Comparison of ENCODE assay signal across 9 cellular contexts in the genomic region with DNA sequence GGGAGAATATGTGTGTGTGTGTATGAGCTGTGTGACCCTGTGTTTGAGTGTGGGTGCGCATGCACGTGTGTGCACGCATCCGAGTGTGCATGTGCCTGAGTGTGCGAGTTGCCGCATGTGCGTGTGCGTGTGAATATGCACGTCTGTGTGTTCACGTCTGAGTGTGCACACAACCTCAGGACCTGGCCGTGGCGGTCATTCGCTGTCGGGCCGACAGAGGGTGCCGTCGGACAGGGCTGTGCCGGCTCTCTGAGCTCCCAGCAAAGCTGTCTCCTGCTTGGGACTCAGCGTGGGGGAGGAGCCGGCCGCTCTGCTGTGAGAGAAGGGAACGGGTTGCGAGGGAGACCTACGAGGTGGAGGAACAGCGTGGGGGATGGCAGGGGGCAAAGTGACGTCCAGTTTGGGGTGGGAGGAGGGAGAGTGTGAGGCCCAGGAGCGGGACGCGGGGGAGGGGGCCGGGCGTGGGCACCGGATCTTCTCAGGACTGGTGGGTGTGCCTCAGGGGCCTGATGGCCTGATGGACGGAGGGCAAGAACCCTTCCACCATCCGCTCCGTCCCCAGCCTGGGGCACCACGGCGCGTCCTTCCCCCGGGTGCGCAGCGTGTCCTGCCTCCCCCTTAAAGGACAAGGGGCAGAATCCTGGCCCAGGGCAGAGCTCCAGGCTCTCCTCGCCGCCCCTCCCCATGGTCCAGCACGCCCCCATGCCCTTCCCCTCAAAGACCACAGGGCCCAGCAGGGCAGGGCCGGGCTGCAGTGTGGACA. TPM values are rescaled to one million over a fixed set of nuclear protein-coding genes. Genes with fewer than 3 reads are reported as not detected.
DNase-seq lines count a peak whose midpoint lies in the region; ATAC-seq and TF ChIP-seq lines count a peak whose summit lies in the region.
"Had no signal": no experiment of that assay in that cellular context is flagged by ENCODE, and none has a peak within 500 bp of the region (broad histone marks: within the 10 kb centered on the region; RNA-seq: fewer than 3 reads in every experiment).

No MANE protein-coding gene starts in this region.

- H3K27ac ChIP-seq in RWPE1 = no peak overlapping the region

- DNase-seq in CD14-positive monocyte (ENCODE audit: low spot score) (peak; percentile 88), Kasumi-1 (lab: John Stamatoyannopoulos, UW) (peak; percentile 86 to 89), RWPE1 (ENCODE audit: low spot score) (peak; percentile 98), fibroblast of villous mesenchyme (ENCODE audit: low read depth) (peak; percentile 78), neural crest cell (ENCODE audit: low read depth, low spot score) (peak; percentile 94)
- peak; percentile 77 for DNase-seq in activated T-helper 2 cell treated with anti-CD3 and anti-CD28 coated beads, Interferon-gamma antibody, Interleukin-2, Interleukin-4, amounts not matched to agents 10 μg/mL and 5 μg/mL and 100 μg/mL, durations not matched to agents 14 hours and 24 hours and 36 hours (ENCODE audit: low spot score)

- TF ChIP-seq CTCF in CD14-positive monocyte (IDR thresholded peaks at IDR 0.05) = peak; percentile 72
- peak; percentile 98 for TF ChIP-seq CTCF in RWPE1 (conservative IDR thresholded peaks at IDR 0.05; ENCODE audit: low read depth)
- TF ChIP-seq CTCF in fibroblast of villous mesenchyme (IDR thresholded peaks at IDR 0.05; ENCODE audit: insufficient read depth, low read depth, low read length) = peak; percentile 79
- TF ChIP-seq CTCF in neural crest cell (conservative IDR thresholded peaks at IDR 0.05) = peak; percentile 84

- H3K27me3 Mint-ChIP-seq in CD14-positive monocyte (ENCODE audit: low read depth in 3 of 3) = peaks cover 62 to 80% (median 73%) of the 10 kb centered on the region in 3 donors
- peaks cover 37% of the 10 kb centered on the region for H3K27me3 Mint-ChIP-seq in activated T-helper 2 cell treated with anti-CD3 and anti-CD28 coated beads, Interferon-gamma antibody, Interleukin-2, Interleukin-4, amounts not matched to agents 10 μg/mL and 5 μg/mL and 100 μg/mL, durations not matched to agents 14 hours and 24 hours and 36 hours (ENCODE audit: low read depth)
- H3K27me3 Mint-ChIP-seq in neural crest cell (ENCODE audit: low read depth) = peaks cover 56% of the 10 kb centered on the region
- peaks cover 37% of the 10 kb centered on the region for H3K27me3 Mint-ChIP-seq in stimulated activated naive CD8-positive, alpha-beta T cell treated with anti-CD3 and anti-CD28 coated beads, Interleukin-15, Interleukin-2, amounts not matched to agents 100 ng/mL and 50 ng/mL, for 24 hours

- H3K9me3 Mint-ChIP-seq in CD14-positive monocyte (peaks cover 0 to 13% (median 6%) of the 10 kb centered on the region in 7 donors), neural crest cell (no peaks in the 10 kb centered on the region)
- no peaks in the 10 kb centered on the region for H3K9me3 Mint-ChIP-seq in activated T-helper 2 cell treated with anti-CD3 and anti-CD28 coated beads, Interferon-gamma antibody, Interleukin-2, Interleukin-4, amounts not matched to agents 10 μg/mL and 5 μg/mL and 100 μg/mL, durations not matched to agents 14 hours and 24 hours and 36 hours
- no peaks in the 10 kb centered on the region for H3K9me3 Mint-ChIP-seq in stimulated activated naive CD8-positive, alpha-beta T cell treated with anti-CD3 and anti-CD28 coated beads, Interleukin-15, Interleukin-2, amounts not matched to agents 100 ng/mL and 50 ng/mL, for 24 hours

- POLR2A ChIA-PET in RWPE1 (lab: Yijun Ruan, JAX; ENCODE audit: low non-redundant PET) = no interaction called here

- peak; percentile 79 for ATAC-seq in GM19463 (IDR thresholded peaks at IDR 0.05; ENCODE audit: unreplicated experiment)

- H3K4me1 Mint-ChIP-seq in CD14-positive monocyte (peaks cover 11% of the 10 kb centered on the region), neural crest cell (peaks cover 24% of the 10 kb centered on the region)
- H3K4me1 Mint-ChIP-seq in activated T-helper 2 cell treated with anti-CD3 and anti-CD28 coated beads, Interferon-gamma antibody, Interleukin-2, Interleukin-4, amounts not matched to agents 10 μg/mL and 5 μg/mL and 100 μg/mL, durations not matched to agents 14 hours and 24 hours and 36 hours (ENCODE audit: low read depth) = peaks cover 16% of the 10 kb centered on the region
- peaks cover 20% of the 10 kb centered on the region for H3K4me1 Mint-ChIP-seq in stimulated activated naive CD8-positive, alpha-beta T cell treated with anti-CD3 and anti-CD28 coated beads, Interleukin-15, Interleukin-2, amounts not matched to agents 100 ng/mL and 50 ng/mL, for 24 hours (ENCODE audit: low read depth)

- intact Hi-C loops in CD14-positive monocyte (cut with micrococcal nuclease) = loop anchor here (1.0 kb wide), 1 partner anchor 37 kb away; no protein-coding TSS in a partner anchor
- intact Hi-C loops in activated T-helper 2 cell treated with anti-CD3 and anti-CD28 coated beads, Interferon-gamma antibody, Interleukin-2, Interleukin-4, amounts not matched to agents 10 μg/mL and 5 μg/mL and 100 μg/mL, durations not matched to agents 14 hours and 24 hours and 36 hours (cut with micrococcal nuclease) = loop anchor here (1.0 kb wide), 1 partner anchor 37 kb away; no protein-coding TSS in a partner anchor

- H3K36me3 Mint-ChIP-seq in CD14-positive monocyte (peaks cover 2 to 3% of the 10 kb centered on the region in 2 donors), neural crest cell (ENCODE audit: low read depth) (no peaks in the 10 kb centered on the region)
- H3K36me3 Mint-ChIP-seq in activated T-helper 2 cell treated with anti-CD3 and anti-CD28 coated beads, Interferon-gamma antibody, Interleukin-2, Interleukin-4, amounts not matched to agents 10 μg/mL and 5 μg/mL and 100 μg/mL, durations not matched to agents 14 hours and 24 hours and 36 hours (ENCODE audit: low read depth) = no peaks in the 10 kb centered on the region
- H3K36me3 Mint-ChIP-seq in stimulated activated naive CD8-positive, alpha-beta T cell treated with anti-CD3 and anti-CD28 coated beads, Interleukin-15, Interleukin-2, amounts not matched to agents 100 ng/mL and 50 ng/mL, for 24 hours (ENCODE audit: low read depth) = no peaks in the 10 kb centered on the region

- peak overlapping the region; percentile 67 to 89 for H3K4me3 Mint-ChIP-seq in CD14-positive monocyte
- no peak overlapping the region for H3K4me3 Mint-ChIP-seq in activated T-helper 2 cell treated with anti-CD3 and anti-CD28 coated beads, Interferon-gamma antibody, Interleukin-2, Interleukin-4, amounts not matched to agents 10 μg/mL and 5 μg/mL and 100 μg/mL, durations not matched to agents 14 hours and 24 hours and 36 hours (ENCODE audit: low read depth)
- H3K4me3 Mint-ChIP-seq in neural crest cell = no peak overlapping the region
- peak overlapping the region; percentile 53 for H3K4me3 Mint-ChIP-seq in stimulated activated naive CD8-positive, alpha-beta T cell treated with anti-CD3 and anti-CD28 coated beads, Interleukin-15, Interleukin-2, amounts not matched to agents 100 ng/mL and 50 ng/mL, for 24 hours

- CTCF ChIA-PET in RWPE1 (lab: Yijun Ruan, JAX) = interaction anchor here (0.5 to 1.5 kb wide), 35 partner anchors 8 to 1289 kb away, joined by 3 to 24 read pairs (median 4); partner anchors contain the start of gene BHLHE23

- H3K27ac Mint-ChIP-seq in CD14-positive monocyte (peak overlapping the region in 1 of 7 donors; percentile 38), neural crest cell (ENCODE audit: unreplicated experiment) (no peak overlapping the region)
- H3K27ac Mint-ChIP-seq in activated T-helper 2 cell treated with anti-CD3 and anti-CD28 coated beads, Interferon-gamma antibody, Interleukin-2, Interleukin-4, amounts not matched to agents 10 μg/mL and 5 μg/mL and 100 μg/mL, durations not matched to agents 14 hours and 24 hours and 36 hours = no peak overlapping the region
- H3K27ac Mint-ChIP-seq in stimulated activated naive CD8-positive, alpha-beta T cell treated with anti-CD3 and anti-CD28 coated beads, Interleukin-15, Interleukin-2, amounts not matched to agents 100 ng/mL and 50 ng/mL, for 24 hours = peak overlapping the region; percentile 32

- peak overlapping the region; percentile 45 for H3K4me3 ChIP-seq in fibroblast of villous mesenchyme (ENCODE audit: low read depth, low read length)

RNA-seq across cellular contexts. Expression of gene SLC17A9, which starts 19.9 kb away (rescaled TPM):
- polyA plus RNA-seq in CD14-positive monocyte = under 1 TPM; 0.81 to 0.82 TPM
- total RNA-seq in activated T-helper 2 cell treated with anti-CD3 and anti-CD28 coated beads, Interferon-gamma antibody, Interleukin-2, Interleukin-4, amounts not matched to agents 10 μg/mL and 5 μg/mL and 100 μg/mL, durations not matched to agents 14 hours and 24 hours and 36 hours = 20.2 and 21.4 TPM in 2 replicates
- total RNA-seq in fibroblast of villous mesenchyme = 23.7 and 24.8 TPM in 2 replicates
- 1.2 and 1.4 TPM in 2 replicates for total RNA-seq in neural crest cell

RNA-seq across cellular contexts. Expression of gene BHLHE23, which starts 34.3 kb away (rescaled TPM):
- polyA plus RNA-seq in CD14-positive monocyte = not detected
- not detected in 2 replicates for total RNA-seq in activated T-helper 2 cell treated with anti-CD3 and anti-CD28 coated beads, Interferon-gamma antibody, Interleukin-2, Interleukin-4, amounts not matched to agents 10 μg/mL and 5 μg/mL and 100 μg/mL, durations not matched to agents 14 hours and 24 hours and 36 hours
- total RNA-seq in fibroblast of villous mesenchyme (not detected in 2 replicates), neural crest cell (not detected in 2 replicates)
- total RNA-seq: T-helper 1 cell treated with Interleukin-12 subunit alpha and Interleukin-12 subunit beta and Interleukin-4 antibody, amounts not matched to agents 30 ng/mL and 1 ng/mL, for 36 hours had no signal

RNA-seq across cellular contexts. Expression of gene GID8, which starts 34.5 kb away (rescaled TPM):
- polyA plus RNA-seq in CD14-positive monocyte = 10 to 100 TPM; 12.4 to 12.7 TPM
- 50.5 and 53.7 TPM in 2 replicates for total RNA-seq in activated T-helper 2 cell treated with anti-CD3 and anti-CD28 coated beads, Interferon-gamma antibody, Interleukin-2, Interleukin-4, amounts not matched to agents 10 μg/mL and 5 μg/mL and 100 μg/mL, durations not matched to agents 14 hours and 24 hours and 36 hours
- total RNA-seq in fibroblast of villous mesenchyme (31.2 and 34.5 TPM in 2 replicates), neural crest cell (62.3 and 65.6 TPM in 2 replicates)

RNA-seq across cellular contexts. Expression of gene DIDO1, which starts 46.1 kb away (rescaled TPM):
- 10 to 100 TPM in 1 of 2 donors, 1 to 10 TPM in 1; 8.5 to 12.9 TPM for polyA plus RNA-seq in CD14-positive monocyte
- 57.9 and 59.8 TPM in 2 replicates for total RNA-seq in activated T-helper 2 cell treated with anti-CD3 and anti-CD28 coated beads, Interferon-gamma antibody, Interleukin-2, Interleukin-4, amounts not matched to agents 10 μg/mL and 5 μg/mL and 100 μg/mL, durations not matched to agents 14 hours and 24 hours and 36 hours
- total RNA-seq in fibroblast of villous mesenchyme (41.2 and 47.5 TPM in 2 replicates), neural crest cell (72.0 TPM in 2 replicates)

Comparison
In these comparisons a context has a peak if more than half of its experiments do, and no peak if none do; other contexts are left out.
1. H3K4me3 Mint-ChIP-seq: peak in CD14-positive monocyte (2 of 2) and stimulated activated naive CD8-positive, alpha-beta T cell treated with anti-CD3 and anti-CD28 coated beads, Interleukin-15, Interleukin-2, amounts not matched to agents 100 ng/mL and 50 ng/mL, for 24 hours (single experiment); none in activated T-helper 2 cell treated with anti-CD3 and anti-CD28 coated beads, Interferon-gamma antibody, Interleukin-2, Interleukin-4, amounts not matched to agents 10 μg/mL and 5 μg/mL and 100 μg/mL, durations not matched to agents 14 hours and 24 hours and 36 hours (single experiment) and neural crest cell (single experiment).
2. Peak in every context shown above with its lines, with median percentiles within 50 percentile points of each other: DNase-seq and CTCF ChIP-seq.